Comparison of ENCODE assay signal across 1 cellular context in the genomic region with DNA sequence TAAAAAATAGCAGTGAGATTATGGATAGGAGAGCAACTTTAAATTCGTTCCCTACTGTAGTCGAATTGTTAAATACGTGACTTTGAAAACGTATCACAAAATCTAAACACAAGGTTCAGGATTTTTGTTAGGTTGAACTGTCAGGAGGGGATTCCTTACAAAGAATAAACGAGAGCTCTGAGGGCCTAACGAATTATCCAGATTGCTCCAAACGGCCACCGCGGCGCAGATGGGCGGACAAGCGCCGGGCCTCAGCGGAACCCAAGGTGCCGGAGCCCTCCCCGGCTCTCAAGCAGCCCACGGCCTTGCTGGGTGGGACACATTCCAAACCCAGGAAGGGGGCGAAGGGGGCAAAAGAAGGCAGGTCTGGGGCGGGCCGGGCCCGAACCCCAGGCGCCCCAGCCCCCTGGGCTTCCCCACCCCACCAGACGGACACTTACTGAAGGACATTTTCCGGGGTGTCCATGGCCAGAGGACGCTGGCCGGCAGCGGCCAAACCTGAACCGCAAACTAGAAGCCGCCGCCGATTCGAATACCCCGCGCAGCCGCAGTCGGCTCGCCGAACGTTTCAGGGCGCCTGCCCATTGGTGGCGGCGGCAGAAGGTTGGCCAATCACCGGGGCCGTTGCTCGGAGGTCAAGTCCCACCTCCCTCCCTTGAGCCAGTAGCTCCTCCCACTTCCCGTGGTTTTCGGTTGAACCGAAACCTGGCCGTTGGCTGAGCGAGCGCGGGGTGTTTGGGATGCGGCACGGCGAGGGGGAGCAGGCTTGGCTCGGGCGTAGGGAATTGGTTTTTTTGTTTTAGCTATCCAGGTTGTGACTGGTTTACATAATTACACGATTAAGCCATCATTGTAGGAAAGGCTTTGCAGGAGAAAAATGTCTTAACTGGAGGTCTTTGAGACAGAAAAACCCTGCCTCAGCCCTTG.
A peak's percentile ranks its signal among the peaks of the same experiment; 100 is the strongest.
TF ChIP-seq lines count a peak whose summit lies in the region.

Gene BUB1 (minus strand): TSS at position 534 of the 927 bp plus-strand sequence. CDS start 68 bp downstream, at position 466.

TF ChIP-seq in K562, 482 proteins besides CTCF, POLR2A, EP300 and RAD21 (continued from another document and continues in another):
- TF ChIP-seq XRCC4 (IDR thresholded peaks at IDR 0.05; ENCODE audit: extremely low read depth, insufficient read depth, insufficient read length) (no peak), ILF3 (IDR thresholded peaks at IDR 0.05; ENCODE audit: borderline replicate concordance) (no peak), PTBP1 (IDR thresholded peaks at IDR 0.05; ENCODE audit: low read depth, low read length) (no peak), SMAD4 (CRISPR knock-in tag; conservative IDR thresholded peaks at IDR 0.05) (no peak), ZNF717 (CRISPR knock-in tag; IDR thresholded peaks at IDR 0.05) (no peak), NFXL1 (CRISPR knock-in tag; IDR thresholded peaks at IDR 0.05) (no peak), ESRRB (CRISPR knock-in tag; IDR thresholded peaks at IDR 0.05; ENCODE audit: borderline replicate concordance) (no peak), MAFG (tag; conservative IDR thresholded peaks at IDR 0.05) (no peak), NFE2L1 (tag; IDR thresholded peaks at IDR 0.05; ENCODE audit: borderline replicate concordance, low read depth) (no peak), POLR2AphosphoS5 (IDR thresholded peaks at IDR 0.05; ENCODE audit: control insufficient read depth, insufficient read depth, low read depth, low read length) (peak; percentile 97), GABPB2 (CRISPR knock-in tag; conservative IDR thresholded peaks at IDR 0.05) (no peak), HDAC8 (tag; IDR thresholded peaks at IDR 0.05) (no peak), SRSF1 (IDR thresholded peaks at IDR 0.05; ENCODE audit: low read depth, low read length) (no peak), ZNF518B (CRISPR knock-in tag; IDR thresholded peaks at IDR 0.05) (no peak), ZMIZ1 (IDR thresholded peaks at IDR 0.05; ENCODE audit: low read depth in 2 of 2, low read length in 2 of 2) (0 out of 4 replicates have a peak, but pooled peaks of 1 of the 2 experiments have one; percentile 50), BMI1 (IDR thresholded peaks at IDR 0.05; ENCODE audit: low read length) (no peak), MXI1 (IDR thresholded peaks at IDR 0.05; ENCODE audit: low read depth, low read length) (no peak), PCBP2 (IDR thresholded peaks at IDR 0.05; ENCODE audit: low read depth, low read length, poor library complexity, severe bottlenecking) (no peak), ZNF174 (CRISPR knock-in tag; IDR thresholded peaks at IDR 0.05) (no peak), VEZF1 (CRISPR knock-in tag; IDR thresholded peaks at IDR 0.05) (peak; percentile 75), FOXK1 (CRISPR knock-in tag; IDR thresholded peaks at IDR 0.05; ENCODE audit: borderline replicate concordance) (no peak), TAL1 (IDR thresholded peaks at IDR 0.05) (no peak), BCL6 (CRISPR knock-in tag; IDR thresholded peaks at IDR 0.05) (no peak), CSDE1 (IDR thresholded peaks at IDR 0.05) (no peak), MTA1 (IDR thresholded peaks at IDR 0.05; ENCODE audit: borderline replicate concordance) (0 out of 2 replicates have a peak, but pooled peaks have one; percentile 34), PREB (CRISPR knock-in tag; IDR thresholded peaks at IDR 0.05) (no peak), ZBTB17 (CRISPR knock-in tag; IDR thresholded peaks at IDR 0.05) (no peak), PHF21A (IDR thresholded peaks at IDR 0.05; ENCODE audit: borderline replicate concordance, low read depth) (no peak), JUNB (CRISPR knock-in tag; conservative IDR thresholded peaks at IDR 0.05) (no peak), SRF (CRISPR knock-in tag; IDR thresholded peaks at IDR 0.05) (no peak), TARDBP (IDR thresholded peaks at IDR 0.05) (no peak), SIN3B (IDR thresholded peaks at IDR 0.05; ENCODE audit: low read depth) (peak; percentile 64; the same call in 1 of the 2 replicates)
- TF ChIP-seq, protein P1, sequence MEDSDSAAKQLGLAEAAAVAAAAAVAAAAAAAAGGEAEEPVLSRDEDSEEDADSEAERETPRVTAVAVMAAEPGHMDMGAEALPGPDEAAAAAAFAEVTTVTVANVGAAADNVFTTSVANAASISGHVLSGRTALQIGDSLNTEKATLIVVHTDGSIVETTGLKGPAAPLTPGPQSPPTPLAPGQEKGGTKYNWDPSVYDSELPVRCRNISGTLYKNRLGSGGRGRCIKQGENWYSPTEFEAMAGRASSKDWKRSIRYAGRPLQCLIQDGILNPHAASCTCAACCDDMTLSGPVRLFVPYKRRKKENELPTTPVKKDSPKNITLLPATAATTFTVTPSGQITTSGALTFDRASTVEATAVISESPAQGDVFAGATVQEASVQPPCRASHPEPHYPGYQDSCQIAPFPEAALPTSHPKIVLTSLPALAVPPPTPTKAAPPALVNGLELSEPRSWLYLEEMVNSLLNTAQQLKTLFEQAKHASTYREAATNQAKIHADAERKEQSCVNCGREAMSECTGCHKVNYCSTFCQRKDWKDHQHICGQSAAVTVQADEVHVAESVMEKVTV (CRISPR knock-in tag; IDR thresholded peaks at IDR 0.05), result no peak
- TF ChIP-seq, protein P2, sequence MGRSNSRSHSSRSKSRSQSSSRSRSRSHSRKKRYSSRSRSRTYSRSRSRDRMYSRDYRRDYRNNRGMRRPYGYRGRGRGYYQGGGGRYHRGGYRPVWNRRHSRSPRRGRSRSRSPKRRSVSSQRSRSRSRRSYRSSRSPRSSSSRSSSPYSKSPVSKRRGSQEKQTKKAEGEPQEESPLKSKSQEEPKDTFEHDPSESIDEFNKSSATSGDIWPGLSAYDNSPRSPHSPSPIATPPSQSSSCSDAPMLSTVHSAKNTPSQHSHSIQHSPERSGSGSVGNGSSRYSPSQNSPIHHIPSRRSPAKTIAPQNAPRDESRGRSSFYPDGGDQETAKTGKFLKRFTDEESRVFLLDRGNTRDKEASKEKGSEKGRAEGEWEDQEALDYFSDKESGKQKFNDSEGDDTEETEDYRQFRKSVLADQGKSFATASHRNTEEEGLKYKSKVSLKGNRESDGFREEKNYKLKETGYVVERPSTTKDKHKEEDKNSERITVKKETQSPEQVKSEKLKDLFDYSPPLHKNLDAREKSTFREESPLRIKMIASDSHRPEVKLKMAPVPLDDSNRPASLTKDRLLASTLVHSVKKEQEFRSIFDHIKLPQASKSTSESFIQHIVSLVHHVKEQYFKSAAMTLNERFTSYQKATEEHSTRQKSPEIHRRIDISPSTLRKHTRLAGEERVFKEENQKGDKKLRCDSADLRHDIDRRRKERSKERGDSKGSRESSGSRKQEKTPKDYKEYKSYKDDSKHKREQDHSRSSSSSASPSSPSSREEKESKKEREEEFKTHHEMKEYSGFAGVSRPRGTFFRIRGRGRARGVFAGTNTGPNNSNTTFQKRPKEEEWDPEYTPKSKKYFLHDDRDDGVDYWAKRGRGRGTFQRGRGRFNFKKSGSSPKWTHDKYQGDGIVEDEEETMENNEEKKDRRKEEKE (IDR thresholded peaks at IDR 0.05; ENCODE audit: borderline replicate concordance in 1 of 2, control insufficient read depth in 1 of 2, low read depth in 2 of 2, low read length in 1 of 2), result no peak
- TF ChIP-seq, protein P3, sequence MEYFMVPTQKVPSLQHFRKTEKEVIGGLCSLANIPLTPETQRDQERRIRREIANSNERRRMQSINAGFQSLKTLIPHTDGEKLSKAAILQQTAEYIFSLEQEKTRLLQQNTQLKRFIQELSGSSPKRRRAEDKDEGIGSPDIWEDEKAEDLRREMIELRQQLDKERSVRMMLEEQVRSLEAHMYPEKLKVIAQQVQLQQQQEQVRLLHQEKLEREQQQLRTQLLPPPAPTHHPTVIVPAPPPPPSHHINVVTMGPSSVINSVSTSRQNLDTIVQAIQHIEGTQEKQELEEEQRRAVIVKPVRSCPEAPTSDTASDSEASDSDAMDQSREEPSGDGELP (CRISPR knock-in tag; IDR thresholded peaks at IDR 0.05; ENCODE audit: borderline replicate concordance), result peak; percentile 52; the same call in 1 of the 2 replicates
- TF ChIP-seq, protein P4, sequence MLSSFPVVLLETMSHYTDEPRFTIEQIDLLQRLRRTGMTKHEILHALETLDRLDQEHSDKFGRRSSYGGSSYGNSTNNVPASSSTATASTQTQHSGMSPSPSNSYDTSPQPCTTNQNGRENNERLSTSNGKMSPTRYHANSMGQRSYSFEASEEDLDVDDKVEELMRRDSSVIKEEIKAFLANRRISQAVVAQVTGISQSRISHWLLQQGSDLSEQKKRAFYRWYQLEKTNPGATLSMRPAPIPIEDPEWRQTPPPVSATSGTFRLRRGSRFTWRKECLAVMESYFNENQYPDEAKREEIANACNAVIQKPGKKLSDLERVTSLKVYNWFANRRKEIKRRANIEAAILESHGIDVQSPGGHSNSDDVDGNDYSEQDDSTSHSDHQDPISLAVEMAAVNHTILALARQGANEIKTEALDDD (IDR thresholded peaks at IDR 0.05), result no peak
- TF ChIP-seq, protein P5, sequence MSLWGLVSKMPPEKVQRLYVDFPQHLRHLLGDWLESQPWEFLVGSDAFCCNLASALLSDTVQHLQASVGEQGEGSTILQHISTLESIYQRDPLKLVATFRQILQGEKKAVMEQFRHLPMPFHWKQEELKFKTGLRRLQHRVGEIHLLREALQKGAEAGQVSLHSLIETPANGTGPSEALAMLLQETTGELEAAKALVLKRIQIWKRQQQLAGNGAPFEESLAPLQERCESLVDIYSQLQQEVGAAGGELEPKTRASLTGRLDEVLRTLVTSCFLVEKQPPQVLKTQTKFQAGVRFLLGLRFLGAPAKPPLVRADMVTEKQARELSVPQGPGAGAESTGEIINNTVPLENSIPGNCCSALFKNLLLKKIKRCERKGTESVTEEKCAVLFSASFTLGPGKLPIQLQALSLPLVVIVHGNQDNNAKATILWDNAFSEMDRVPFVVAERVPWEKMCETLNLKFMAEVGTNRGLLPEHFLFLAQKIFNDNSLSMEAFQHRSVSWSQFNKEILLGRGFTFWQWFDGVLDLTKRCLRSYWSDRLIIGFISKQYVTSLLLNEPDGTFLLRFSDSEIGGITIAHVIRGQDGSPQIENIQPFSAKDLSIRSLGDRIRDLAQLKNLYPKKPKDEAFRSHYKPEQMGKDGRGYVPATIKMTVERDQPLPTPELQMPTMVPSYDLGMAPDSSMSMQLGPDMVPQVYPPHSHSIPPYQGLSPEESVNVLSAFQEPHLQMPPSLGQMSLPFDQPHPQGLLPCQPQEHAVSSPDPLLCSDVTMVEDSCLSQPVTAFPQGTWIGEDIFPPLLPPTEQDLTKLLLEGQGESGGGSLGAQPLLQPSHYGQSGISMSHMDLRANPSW (CRISPR knock-in tag; IDR thresholded peaks at IDR 0.05), result 0 out of 2 replicates have a peak, but pooled peaks have one; percentile 47
